26 cellular contexts compared by ENCODE assay signal in the genomic region with DNA sequence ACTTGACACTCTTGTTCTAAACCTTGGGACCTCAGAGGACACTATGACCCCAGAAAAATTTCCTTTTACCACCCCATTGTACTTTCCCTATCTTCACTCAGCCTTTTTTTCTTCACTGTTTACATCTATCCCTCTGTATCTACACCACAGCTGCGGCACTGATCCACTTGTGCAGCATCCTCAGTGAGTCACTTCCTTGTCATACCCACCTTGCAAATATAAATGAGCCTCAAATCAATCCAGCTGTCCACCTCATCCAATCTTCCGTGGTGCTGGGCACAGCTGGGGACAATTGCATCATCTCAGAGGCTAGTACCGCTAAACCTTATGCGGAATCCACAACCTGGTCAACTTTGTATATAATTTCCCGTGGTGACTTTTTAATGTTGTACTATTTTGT.
"Had no signal": no experiment of that assay in that cellular context is flagged by ENCODE, and none has a peak within 500 bp of the region (broad histone marks: within the 10 kb centered on the region; RNA-seq: fewer than 3 reads in every experiment).

No MANE protein-coding gene starts in this region.

- H3K4me1 ChIP-seq: colonic mucosa, gastrocnemius medialis, left lung, psoas muscle, stomach, tibial artery had no signal

- H3K27me3 ChIP-seq: colonic mucosa, gastrocnemius medialis, heart left ventricle, hepatocyte, left lung, ovary, stomach, tibial artery had no signal

- H3K4me2 ChIP-seq: hepatocyte had no signal

- H3K9me3 ChIP-seq: colonic mucosa, gastrocnemius medialis, heart left ventricle, ovary, psoas muscle, stomach, tibial artery had no signal

- DNase-seq: colonic mucosa; effector CD8-positive, alpha-beta T cell; endodermal cell; foreskin fibroblast; gastrocnemius medialis; kidney; left cardiac atrium; mesendoderm; midbrain; naive thymus-derived CD4-positive, alpha-beta T cell; nucleus accumbens; ovary; psoas muscle; right cardiac atrium; small intestine; stimulated activated CD4-positive, alpha-beta T cell treated with anti-CD3 and anti-CD28 coated beads, Interleukin-15, amount 100 ng/mL, for 24 hours; stimulated activated CD4-positive, alpha-beta T cell treated with anti-CD3 and anti-CD28 coated beads, Interleukin-2, amount 100 ng/mL, for 48 hours; stimulated activated naive CD4-positive, alpha-beta T cell treated with Interleukin-2 at 50 U/mL for 16 hours; stomach; tibial artery had no signal

- ATAC-seq: esophagus mucosa; gastrocnemius medialis; heart left ventricle; left cardiac atrium; left lung; naive thymus-derived CD4-positive, alpha-beta T cell; psoas muscle; right cardiac atrium; stimulated activated effector memory CD8-positive, alpha-beta T cell treated with anti-CD3 and anti-CD28 coated beads, Interleukin-12 subunit alpha, Interleukin-12 subunit beta, amount 100 ng/mL, for 72 hours had no signal

- H3K79me2 ChIP-seq: hepatocyte had no signal

- H3K36me3 ChIP-seq: colonic mucosa, gastrocnemius medialis, heart left ventricle, left lung, ovary, stomach, tibial artery had no signal

- FAIRE-seq: kidney, small intestine had no signal

- H3K27ac ChIP-seq: colonic mucosa, epithelial cell of prostate, gastrocnemius medialis, heart left ventricle, hepatocyte, left lung, ovary, psoas muscle, stomach, tibial artery had no signal

- H2AFZ ChIP-seq: hepatocyte had no signal

- H3K4me3 ChIP-seq: colonic mucosa, gastrocnemius medialis, heart left ventricle, hepatocyte, left lung, ovary, psoas muscle, stomach, tibial artery had no signal
